8 cellular contexts compared by ENCODE assay signal in genomic region chr1:84959294-84959693, GRCh38. TPM values are rescaled to one million over a fixed set of nuclear protein-coding genes. Genes with fewer than 3 reads are reported as not detected.
DNase-seq lines count a peak whose midpoint lies in the region; ATAC-seq and TF ChIP-seq lines count a peak whose summit lies in the region.

No MANE protein-coding gene starts in this region.

- DNase-seq in activated CD8-positive, alpha-beta memory T cell treated with anti-CD3 and anti-CD28 coated beads, Interleukin-2, amount 10 ng/mL, durations not matched to agents 7 days and 5 days, result peak; percentile 76
- no peak for DNase-seq in activated CD8-positive, alpha-beta memory T cell treated with anti-CD3 and anti-CD28 coated beads, Interleukin-2, amount 50 U/mL, for 48 hours
- peak; percentile 32 for DNase-seq in activated CD8-positive, alpha-beta T cell treated with anti-CD3 and anti-CD28 coated beads, Interleukin-2, amount 10 ng/mL, durations not matched to agents 7 days and 5 days
- DNase-seq in stimulated activated effector memory CD8-positive, alpha-beta T cell treated with anti-CD3 and anti-CD28 coated beads, Interleukin-12 subunit alpha, Interleukin-12 subunit beta, amount 100 ng/mL, for 72 hours (ENCODE audit: low spot score in 2 of 2), result peak in 1 of 2 donors; percentile 77
- no peak for DNase-seq in GM10266 (ENCODE audit: extremely low spot score)
- no peak for DNase-seq in middle frontal gyrus (ENCODE audit: extremely low spot score, low spot score)
- DNase-seq in effector memory CD4-positive, alpha-beta T cell, result no peak

- H3K27ac Mint-ChIP-seq in activated CD8-positive, alpha-beta memory T cell treated with anti-CD3 and anti-CD28 coated beads, Interleukin-2, amount 10 ng/mL, durations not matched to agents 7 days and 5 days, result peak overlapping the region; percentile 41
- H3K27ac Mint-ChIP-seq in activated CD8-positive, alpha-beta T cell treated with anti-CD3 and anti-CD28 coated beads, Interleukin-2, amount 10 ng/mL, durations not matched to agents 7 days and 5 days, result no peak overlapping the region
- peak overlapping the region; percentile 51 for H3K27ac Mint-ChIP-seq in stimulated activated effector memory CD8-positive, alpha-beta T cell treated with anti-CD3 and anti-CD28 coated beads, Interleukin-12 subunit alpha, Interleukin-12 subunit beta, amount 100 ng/mL, for 72 hours

- POLR2A ChIA-PET in activated CD8-positive, alpha-beta T cell treated with anti-CD3 and anti-CD28 coated beads, Interleukin-2, amount 10 ng/mL, durations not matched to agents 7 days and 5 days (lab: Charles Lee), result interaction anchor here (0.8 to 1.0 kb wide), 2 partner anchors 13 to 14 kb away, joined by 3 to 4 read pairs; no protein-coding TSS in a partner anchor

- no peaks in the 10 kb centered on the region for H3K27me3 ChIP-seq in effector memory CD4-positive, alpha-beta T cell (replicated peaks; ENCODE audit: control insufficient read depth, insufficient read depth, low read length, poor library complexity, severe bottlenecking)

- no peaks in the 10 kb centered on the region for H3K9me3 Mint-ChIP-seq in activated CD8-positive, alpha-beta memory T cell treated with anti-CD3 and anti-CD28 coated beads, Interleukin-2, amount 10 ng/mL, durations not matched to agents 7 days and 5 days (ENCODE audit: low read depth)
- no peaks in the 10 kb centered on the region for H3K9me3 Mint-ChIP-seq in activated CD8-positive, alpha-beta T cell treated with anti-CD3 and anti-CD28 coated beads, Interleukin-2, amount 10 ng/mL, durations not matched to agents 7 days and 5 days (ENCODE audit: insufficient read depth)
- no peaks in the 10 kb centered on the region for H3K9me3 Mint-ChIP-seq in stimulated activated effector memory CD8-positive, alpha-beta T cell treated with anti-CD3 and anti-CD28 coated beads, Interleukin-12 subunit alpha, Interleukin-12 subunit beta, amount 100 ng/mL, for 72 hours

- no peak for TF ChIP-seq CTCF in GM10266 (IDR thresholded peaks at IDR 0.05; ENCODE audit: control insufficient read depth, insufficient read depth, low read depth, missing control alignments)

- H3K27ac ChIP-seq in effector memory CD4-positive, alpha-beta T cell (ENCODE audit: insufficient read depth, low read length, poor library complexity, severe bottlenecking), result no peak overlapping the region

- no peaks in the 10 kb centered on the region for H3K36me3 ChIP-seq in effector memory CD4-positive, alpha-beta T cell (ENCODE audit: control insufficient read depth, insufficient read depth, low read length)

- CTCF ChIA-PET in activated CD8-positive, alpha-beta memory T cell treated with anti-CD3 and anti-CD28 coated beads, Interleukin-2, amount 10 ng/mL, durations not matched to agents 7 days and 5 days (lab: Charles Lee), result interaction anchor here (1.3 to 4.8 kb wide), 8 partner anchors 11 to 300 kb away, joined by 3 to 26 read pairs (median 4); partner anchors contain the start of gene C1orf52
- CTCF ChIA-PET in activated CD8-positive, alpha-beta T cell treated with anti-CD3 and anti-CD28 coated beads, Interleukin-2, amount 10 ng/mL, durations not matched to agents 7 days and 5 days (lab: Charles Lee), result interaction anchor here (1.2 to 5.8 kb wide), 7 partner anchors 11 to 300 kb away, joined by 3 to 66 read pairs (median 7); partner anchors contain the start of gene C1orf52

- H3K4me3 ChIP-seq in effector memory CD4-positive, alpha-beta T cell (ENCODE audit: insufficient read depth, low read depth, low read length, poor library complexity, severe bottlenecking), result no peak overlapping the region

- H3K27me3 Mint-ChIP-seq in activated CD8-positive, alpha-beta memory T cell treated with anti-CD3 and anti-CD28 coated beads, Interleukin-2, amount 10 ng/mL, durations not matched to agents 7 days and 5 days, result no peaks in the 10 kb centered on the region
- no peaks in the 10 kb centered on the region for H3K27me3 Mint-ChIP-seq in activated CD8-positive, alpha-beta T cell treated with anti-CD3 and anti-CD28 coated beads, Interleukin-2, amount 10 ng/mL, durations not matched to agents 7 days and 5 days (ENCODE audit: low read depth)

- peak; percentile 95 for ATAC-seq in activated CD8-positive, alpha-beta memory T cell treated with anti-CD3 and anti-CD28 coated beads, Interleukin-2, amount 10 ng/mL, durations not matched to agents 7 days and 5 days
- peak; percentile 85 for ATAC-seq in HG02884 (IDR thresholded peaks at IDR 0.05; ENCODE audit: unreplicated experiment)
- ATAC-seq in activated CD8-positive, alpha-beta T cell treated with anti-CD3 and anti-CD28 coated beads, Interleukin-2, amount 10 ng/mL, durations not matched to agents 7 days and 5 days, result peak; percentile 89
- peak; percentile 97 for ATAC-seq in stimulated activated effector memory CD8-positive, alpha-beta T cell treated with anti-CD3 and anti-CD28 coated beads, Interleukin-12 subunit alpha, Interleukin-12 subunit beta, amount 100 ng/mL, for 72 hours

- peaks cover 72% of the 10 kb centered on the region for H3K36me3 Mint-ChIP-seq in activated CD8-positive, alpha-beta memory T cell treated with anti-CD3 and anti-CD28 coated beads, Interleukin-2, amount 10 ng/mL, durations not matched to agents 7 days and 5 days
- peaks cover 28% of the 10 kb centered on the region for H3K36me3 Mint-ChIP-seq in activated CD8-positive, alpha-beta T cell treated with anti-CD3 and anti-CD28 coated beads, Interleukin-2, amount 10 ng/mL, durations not matched to agents 7 days and 5 days (ENCODE audit: low read depth)
- H3K36me3 Mint-ChIP-seq in stimulated activated effector memory CD8-positive, alpha-beta T cell treated with anti-CD3 and anti-CD28 coated beads, Interleukin-12 subunit alpha, Interleukin-12 subunit beta, amount 100 ng/mL, for 72 hours, result peaks cover 82% of the 10 kb centered on the region

- H3K4me3 Mint-ChIP-seq in activated CD8-positive, alpha-beta memory T cell treated with anti-CD3 and anti-CD28 coated beads, Interleukin-2, amount 10 ng/mL, durations not matched to agents 7 days and 5 days, result no peak overlapping the region
- no peak overlapping the region for H3K4me3 Mint-ChIP-seq in activated CD8-positive, alpha-beta T cell treated with anti-CD3 and anti-CD28 coated beads, Interleukin-2, amount 10 ng/mL, durations not matched to agents 7 days and 5 days
- no peak overlapping the region for H3K4me3 Mint-ChIP-seq in stimulated activated effector memory CD8-positive, alpha-beta T cell treated with anti-CD3 and anti-CD28 coated beads, Interleukin-12 subunit alpha, Interleukin-12 subunit beta, amount 100 ng/mL, for 72 hours

- H3K4me1 ChIP-seq in effector memory CD4-positive, alpha-beta T cell (ENCODE audit: control insufficient read depth, insufficient read depth, low read length, poor library complexity, severe bottlenecking), result no peaks in the 10 kb centered on the region

- no peaks in the 10 kb centered on the region for H3K9me3 ChIP-seq in effector memory CD4-positive, alpha-beta T cell (ENCODE audit: control insufficient read depth, low read length)

- peaks cover 17% of the 10 kb centered on the region for H3K4me1 Mint-ChIP-seq in activated CD8-positive, alpha-beta memory T cell treated with anti-CD3 and anti-CD28 coated beads, Interleukin-2, amount 10 ng/mL, durations not matched to agents 7 days and 5 days
- H3K4me1 Mint-ChIP-seq in activated CD8-positive, alpha-beta T cell treated with anti-CD3 and anti-CD28 coated beads, Interleukin-2, amount 10 ng/mL, durations not matched to agents 7 days and 5 days (ENCODE audit: low read depth), result peaks cover 11% of the 10 kb centered on the region
- peaks cover 20% of the 10 kb centered on the region for H3K4me1 Mint-ChIP-seq in stimulated activated effector memory CD8-positive, alpha-beta T cell treated with anti-CD3 and anti-CD28 coated beads, Interleukin-12 subunit alpha, Interleukin-12 subunit beta, amount 100 ng/mL, for 72 hours

RNA-seq across cellular contexts. Expression of gene MCOLN2, which starts 37.6 kb away (rescaled TPM):
- total RNA-seq in activated CD8-positive, alpha-beta memory T cell treated with anti-CD3 and anti-CD28 coated beads, Interleukin-2, amount 10 ng/mL, durations not matched to agents 7 days and 5 days, result 10 to 100 TPM; 51.8 to 60.6 TPM
- 10 to 100 TPM; 11.4 to 12.9 TPM for total RNA-seq in activated CD8-positive, alpha-beta T cell treated with anti-CD3 and anti-CD28 coated beads, Interleukin-2, amount 10 ng/mL, durations not matched to agents 7 days and 5 days

Comparison
In these comparisons a context has a peak if more than half of its experiments do, and no peak if none do; other contexts are left out.
1. DNase-seq: peak in activated CD8-positive, alpha-beta memory T cell treated with anti-CD3 and anti-CD28 coated beads, Interleukin-2, amount 10 ng/mL, durations not matched to agents 7 days and 5 days (single experiment) and activated CD8-positive, alpha-beta T cell treated with anti-CD3 and anti-CD28 coated beads, Interleukin-2, amount 10 ng/mL, durations not matched to agents 7 days and 5 days (single experiment); none in activated CD8-positive, alpha-beta memory T cell treated with anti-CD3 and anti-CD28 coated beads, Interleukin-2, amount 50 U/mL, for 48 hours (single experiment), GM10266 (single experiment), middle frontal gyrus (single experiment) and effector memory CD4-positive, alpha-beta T cell (0 of 3).
2. Peak in every context shown above with its lines, with median percentiles within 50 percentile points of each other: ATAC-seq.